Comparison of ENCODE assay signal across 12 cellular contexts in genomic region chr16:70725912-70726828, GRCh38. TPM values are rescaled to one million over a fixed set of nuclear protein-coding genes. Genes with fewer than 3 reads are reported as not detected.
DNase-seq lines count a peak whose midpoint lies in the region; ATAC-seq and TF ChIP-seq lines count a peak whose summit lies in the region.
"Had no signal": no experiment of that assay in that cellular context is flagged by ENCODE, and none has a peak within 500 bp of the region (broad histone marks: within the 10 kb centered on the region; RNA-seq: fewer than 3 reads in every experiment).

No MANE protein-coding gene starts in this region.

- H3K4me1 ChIP-seq in colonic mucosa: no peaks in the 10 kb centered on the region

- H3K4me3 ChIP-seq in colonic mucosa: no peak overlapping the region

- H3K27me3 ChIP-seq in colonic mucosa (no peaks in the 10 kb centered on the region), layer of hippocampus (ENCODE audit: control insufficient read depth, insufficient read depth, low read length) (no peaks in the 10 kb centered on the region)

- TF ChIP-seq CTCF in colonic mucosa (IDR thresholded peaks at IDR 0.05): no peak

- H3K27ac ChIP-seq in colonic mucosa (peak overlapping the region; percentile 66), layer of hippocampus (ENCODE audit: low read depth, low read length) (peak overlapping the region; percentile 88)

- H3K4me1 Mint-ChIP-seq in activated T-helper 2 cell treated with anti-CD3 and anti-CD28 coated beads, Interferon-gamma antibody, Interleukin-2, Interleukin-4, amounts not matched to agents 10 μg/mL and 5 μg/mL and 100 μg/mL, durations not matched to agents 14 hours and 24 hours and 36 hours (ENCODE audit: low read depth): no peaks in the 10 kb centered on the region
- H3K4me1 Mint-ChIP-seq: activated CD8-positive, alpha-beta memory T cell treated with anti-CD3 and anti-CD28 coated beads, Interleukin-2, amount 10 ng/mL, durations not matched to agents 7 days and 5 days; B cell had no signal

- intact Hi-C loops in colonic mucosa (cut with DNase I): no loop called here
- intact Hi-C loops in activated T-helper 2 cell treated with anti-CD3 and anti-CD28 coated beads, Interferon-gamma antibody, Interleukin-2, Interleukin-4, amounts not matched to agents 10 μg/mL and 5 μg/mL and 100 μg/mL, durations not matched to agents 14 hours and 24 hours and 36 hours (cut with micrococcal nuclease): no loop called here

- no peaks in the 10 kb centered on the region for H3K9me3 Mint-ChIP-seq in activated T-helper 2 cell treated with anti-CD3 and anti-CD28 coated beads, Interferon-gamma antibody, Interleukin-2, Interleukin-4, amounts not matched to agents 10 μg/mL and 5 μg/mL and 100 μg/mL, durations not matched to agents 14 hours and 24 hours and 36 hours

- H3K36me3 ChIP-seq in colonic mucosa: no peaks in the 10 kb centered on the region

- H3K4me3 Mint-ChIP-seq in activated T-helper 2 cell treated with anti-CD3 and anti-CD28 coated beads, Interferon-gamma antibody, Interleukin-2, Interleukin-4, amounts not matched to agents 10 μg/mL and 5 μg/mL and 100 μg/mL, durations not matched to agents 14 hours and 24 hours and 36 hours (ENCODE audit: low read depth): no peak overlapping the region
- H3K4me3 Mint-ChIP-seq: activated CD8-positive, alpha-beta memory T cell treated with anti-CD3 and anti-CD28 coated beads, Interleukin-2, amount 10 ng/mL, durations not matched to agents 7 days and 5 days; B cell had no signal

- ATAC-seq in HG02610 (IDR thresholded peaks at IDR 0.05; ENCODE audit: unreplicated experiment): no peak
- ATAC-seq in GM21367 (IDR thresholded peaks at IDR 0.05; ENCODE audit: unreplicated experiment): no peak
- no peak for ATAC-seq in GM19328 (IDR thresholded peaks at IDR 0.05; ENCODE audit: unreplicated experiment)
- ATAC-seq: activated CD8-positive, alpha-beta memory T cell treated with anti-CD3 and anti-CD28 coated beads, Interleukin-2, amount 10 ng/mL, durations not matched to agents 7 days and 5 days had no signal

- peak overlapping the region in 1 of 2 donors; percentile 41 for H3K9ac ChIP-seq in colonic mucosa (ENCODE audit: low read depth in 2 of 2, low read length in 2 of 2)

- H3K36me3 Mint-ChIP-seq in activated T-helper 2 cell treated with anti-CD3 and anti-CD28 coated beads, Interferon-gamma antibody, Interleukin-2, Interleukin-4, amounts not matched to agents 10 μg/mL and 5 μg/mL and 100 μg/mL, durations not matched to agents 14 hours and 24 hours and 36 hours (ENCODE audit: low read depth): peaks cover 13% of the 10 kb centered on the region
- H3K36me3 Mint-ChIP-seq: activated CD8-positive, alpha-beta memory T cell treated with anti-CD3 and anti-CD28 coated beads, Interleukin-2, amount 10 ng/mL, durations not matched to agents 7 days and 5 days had no signal

- H3K9me3 ChIP-seq in colonic mucosa: no peaks in the 10 kb centered on the region

- H3K27ac Mint-ChIP-seq in activated T-helper 2 cell treated with anti-CD3 and anti-CD28 coated beads, Interferon-gamma antibody, Interleukin-2, Interleukin-4, amounts not matched to agents 10 μg/mL and 5 μg/mL and 100 μg/mL, durations not matched to agents 14 hours and 24 hours and 36 hours: no peak overlapping the region
- H3K27ac Mint-ChIP-seq: activated CD8-positive, alpha-beta memory T cell treated with anti-CD3 and anti-CD28 coated beads, Interleukin-2, amount 10 ng/mL, durations not matched to agents 7 days and 5 days; B cell had no signal

- DNase-seq in DMS79 (lab: John Stamatoyannopoulos, UW) (peak; percentile 48), colonic mucosa (no peak), retina (peak; percentile 70)
- no peak for DNase-seq in activated T-helper 2 cell treated with anti-CD3 and anti-CD28 coated beads, Interferon-gamma antibody, Interleukin-2, Interleukin-4, amounts not matched to agents 10 μg/mL and 5 μg/mL and 100 μg/mL, durations not matched to agents 14 hours and 24 hours and 36 hours (ENCODE audit: low spot score)
- DNase-seq: activated CD8-positive, alpha-beta memory T cell treated with anti-CD3 and anti-CD28 coated beads, Interleukin-2, amount 10 ng/mL, durations not matched to agents 7 days and 5 days; NCI-H1694 treated with DMSO at 0.1 percent for 48 hours; SHP77 had no signal

- H3K27me3 Mint-ChIP-seq in activated T-helper 2 cell treated with anti-CD3 and anti-CD28 coated beads, Interferon-gamma antibody, Interleukin-2, Interleukin-4, amounts not matched to agents 10 μg/mL and 5 μg/mL and 100 μg/mL, durations not matched to agents 14 hours and 24 hours and 36 hours (ENCODE audit: low read depth): no peaks in the 10 kb centered on the region
- H3K27me3 Mint-ChIP-seq: activated CD8-positive, alpha-beta memory T cell treated with anti-CD3 and anti-CD28 coated beads, Interleukin-2, amount 10 ng/mL, durations not matched to agents 7 days and 5 days; B cell had no signal

RNA-seq across cellular contexts. Expression of gene MTSS2, which starts 40.3 kb away (rescaled TPM):
- 10 to 100 TPM; 15.5 to 25.3 TPM for total RNA-seq in colonic mucosa
- total RNA-seq in activated T-helper 2 cell treated with anti-CD3 and anti-CD28 coated beads, Interferon-gamma antibody, Interleukin-2, Interleukin-4, amounts not matched to agents 10 μg/mL and 5 μg/mL and 100 μg/mL, durations not matched to agents 14 hours and 24 hours and 36 hours: 1.3 TPM in 2 replicates

Comparison
In these comparisons a context has a peak if more than half of its experiments do, and no peak if none do; other contexts are left out.
1. DNase-seq: peak in DMS79 (single experiment) and retina (single experiment); none in colonic mucosa (single experiment) and activated T-helper 2 cell treated with anti-CD3 and anti-CD28 coated beads, Interferon-gamma antibody, Interleukin-2, Interleukin-4, amounts not matched to agents 10 μg/mL and 5 μg/mL and 100 μg/mL, durations not matched to agents 14 hours and 24 hours and 36 hours (single experiment).